In the genomic region with DNA sequence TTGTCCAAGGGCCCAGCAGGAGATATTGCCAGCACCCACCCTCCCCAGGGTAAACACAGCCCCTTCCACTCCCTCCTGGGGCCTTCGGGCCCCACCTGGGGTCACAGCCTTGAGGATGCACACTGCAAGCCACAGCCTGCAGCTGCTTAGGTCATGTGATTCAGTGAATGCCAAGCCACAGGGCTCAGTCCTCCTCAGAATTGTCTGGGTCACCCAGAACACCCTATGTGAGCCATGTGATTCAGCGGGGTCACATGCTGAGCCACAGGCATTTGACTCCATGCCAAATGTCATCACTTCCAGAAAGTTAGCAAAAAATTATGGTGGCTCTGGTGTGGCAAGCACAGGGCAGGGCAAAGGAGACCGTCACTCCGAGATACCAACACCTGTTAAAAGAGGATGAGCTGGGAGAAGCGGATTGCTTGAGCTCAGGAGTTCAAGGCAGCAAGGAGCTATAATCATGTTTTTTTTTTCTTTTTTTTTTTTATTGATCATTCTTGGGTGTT, we compare ENCODE assay signal across 9 cellular contexts. TPM values are rescaled to one million over a fixed set of nuclear protein-coding genes. Genes with fewer than 3 reads are reported as not detected.
DNase-seq lines count a peak whose midpoint lies in the region; ATAC-seq, FAIRE-seq and TF ChIP-seq lines count a peak whose summit lies in the region.
"Had no signal": no experiment of that assay in that cellular context is flagged by ENCODE, and none has a peak within 500 bp of the region (broad histone marks: within the 10 kb centered on the region; RNA-seq: fewer than 3 reads in every experiment).

No MANE protein-coding gene starts in this region.

- no peak for FAIRE-seq in GM19239 (lab: Jason Lieb, UNC)
- FAIRE-seq: islet of Langerhans had no signal

- no peak for TF ChIP-seq RAD21 in Ishikawa (IDR thresholded peaks at IDR 0.05; ENCODE audit: low read depth)

- H3K4me1 Mint-ChIP-seq in brain, result peaks cover 14% of the 10 kb centered on the region

- H3K36me3 ChIP-seq in lower lobe of right lung, result no peaks in the 10 kb centered on the region

- H3K36me3 Mint-ChIP-seq in brain, result no peaks in the 10 kb centered on the region

- H3K4me1 ChIP-seq in lower lobe of right lung, result peaks cover 19% of the 10 kb centered on the region

- H3K4me3 ChIP-seq in lower lobe of right lung, result no peak overlapping the region

- peak overlapping the region in 1 of 5 experiments; percentile 57 for H3K4me3 Mint-ChIP-seq in brain

- H3K9me3 Mint-ChIP-seq in brain, result peaks cover 0 to 19% (median 3%) of the 10 kb centered on the region in 5 experiments

- peaks cover 6% of the 10 kb centered on the region for H3K27me3 Mint-ChIP-seq in brain

- DNase-seq in AG20443 (ENCODE audit: low spot score) (peak; percentile 68), lower lobe of right lung (peak; percentile 68), GM19239 (ENCODE audit: insufficient read length, low spot score) (no peak), NCI-H510A (lab: John Stamatoyannopoulos, UW) (no peak), NCI-H2107 treated with DMSO at 0.1 percent for 48 hours (lab: John Stamatoyannopoulos, UW; ENCODE audit: unreplicated experiment) (no peak)

- peak overlapping the region in 3 of 5 experiments; percentile 53 to 83 (median 77) for H3K27ac Mint-ChIP-seq in brain

- ATAC-seq in lower lobe of right lung (peak; percentile 76 to 93), GM21723 (IDR thresholded peaks at IDR 0.05; ENCODE audit: unreplicated experiment) (no peak)

- no peaks in the 10 kb centered on the region for H3K9me3 ChIP-seq in lower lobe of right lung

- H3K27ac ChIP-seq in lower lobe of right lung, result no peak overlapping the region

- TF ChIP-seq CTCF in brain (conservative IDR thresholded peaks at IDR 0.05) (no peak), lower lobe of right lung (IDR thresholded peaks at IDR 0.05) (no peak)

- H3K27me3 ChIP-seq in lower lobe of right lung (ENCODE audit: low read depth), result no peaks in the 10 kb centered on the region

- TF ChIP-seq EP300 in Ishikawa (IDR thresholded peaks at IDR 0.05; ENCODE audit: borderline replicate concordance), result no peak

- intact Hi-C loops in lower lobe of right lung (cut with DNase I), result no loop called here

TF ChIP-seq in Ishikawa, 13 proteins besides CTCF, POLR2A, EP300 and RAD21:
- TF ChIP-seq TEAD4 (IDR thresholded peaks at IDR 0.05) (no peak), YY1 (IDR thresholded peaks at IDR 0.05; ENCODE audit: low read depth) (no peak), CREB1 (IDR thresholded peaks at IDR 0.05; ENCODE audit: low read depth) (no peak), FOXM1 (IDR thresholded peaks at IDR 0.05; ENCODE audit: borderline replicate concordance, low read depth) (no peak), NFIC (IDR thresholded peaks at IDR 0.05) (peak; percentile 63)
- TF ChIP-seq, protein P1, sequence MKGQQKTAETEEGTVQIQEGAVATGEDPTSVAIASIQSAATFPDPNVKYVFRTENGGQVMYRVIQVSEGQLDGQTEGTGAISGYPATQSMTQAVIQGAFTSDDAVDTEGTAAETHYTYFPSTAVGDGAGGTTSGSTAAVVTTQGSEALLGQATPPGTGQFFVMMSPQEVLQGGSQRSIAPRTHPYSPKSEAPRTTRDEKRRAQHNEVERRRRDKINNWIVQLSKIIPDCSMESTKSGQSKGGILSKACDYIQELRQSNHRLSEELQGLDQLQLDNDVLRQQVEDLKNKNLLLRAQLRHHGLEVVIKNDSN (IDR thresholded peaks at IDR 0.05), result peak; percentile 80
- TF ChIP-seq, protein P2, sequence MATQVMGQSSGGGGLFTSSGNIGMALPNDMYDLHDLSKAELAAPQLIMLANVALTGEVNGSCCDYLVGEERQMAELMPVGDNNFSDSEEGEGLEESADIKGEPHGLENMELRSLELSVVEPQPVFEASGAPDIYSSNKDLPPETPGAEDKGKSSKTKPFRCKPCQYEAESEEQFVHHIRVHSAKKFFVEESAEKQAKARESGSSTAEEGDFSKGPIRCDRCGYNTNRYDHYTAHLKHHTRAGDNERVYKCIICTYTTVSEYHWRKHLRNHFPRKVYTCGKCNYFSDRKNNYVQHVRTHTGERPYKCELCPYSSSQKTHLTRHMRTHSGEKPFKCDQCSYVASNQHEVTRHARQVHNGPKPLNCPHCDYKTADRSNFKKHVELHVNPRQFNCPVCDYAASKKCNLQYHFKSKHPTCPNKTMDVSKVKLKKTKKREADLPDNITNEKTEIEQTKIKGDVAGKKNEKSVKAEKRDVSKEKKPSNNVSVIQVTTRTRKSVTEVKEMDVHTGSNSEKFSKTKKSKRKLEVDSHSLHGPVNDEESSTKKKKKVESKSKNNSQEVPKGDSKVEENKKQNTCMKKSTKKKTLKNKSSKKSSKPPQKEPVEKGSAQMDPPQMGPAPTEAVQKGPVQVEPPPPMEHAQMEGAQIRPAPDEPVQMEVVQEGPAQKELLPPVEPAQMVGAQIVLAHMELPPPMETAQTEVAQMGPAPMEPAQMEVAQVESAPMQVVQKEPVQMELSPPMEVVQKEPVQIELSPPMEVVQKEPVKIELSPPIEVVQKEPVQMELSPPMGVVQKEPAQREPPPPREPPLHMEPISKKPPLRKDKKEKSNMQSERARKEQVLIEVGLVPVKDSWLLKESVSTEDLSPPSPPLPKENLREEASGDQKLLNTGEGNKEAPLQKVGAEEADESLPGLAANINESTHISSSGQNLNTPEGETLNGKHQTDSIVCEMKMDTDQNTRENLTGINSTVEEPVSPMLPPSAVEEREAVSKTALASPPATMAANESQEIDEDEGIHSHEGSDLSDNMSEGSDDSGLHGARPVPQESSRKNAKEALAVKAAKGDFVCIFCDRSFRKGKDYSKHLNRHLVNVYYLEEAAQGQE (IDR thresholded peaks at IDR 0.05; ENCODE audit: low read depth), result no peak

RNA-seq across cellular contexts. Expression of gene PSAP, which starts 17.2 kb away (rescaled TPM):
- 1,531 TPM for polyA plus RNA-seq in brain (ENCODE audit: insufficient read depth, low read depth, low replicate concordance)
- total RNA-seq in lower lobe of right lung, result 2,019 TPM

Comparison
In these comparisons a context has a peak if more than half of its experiments do, and no peak if none do; other contexts are left out.
1. DNase-seq: peak in AG20443 (single experiment) and lower lobe of right lung (single experiment); none in GM19239 (single experiment), NCI-H510A (single experiment) and NCI-H2107 treated with DMSO at 0.1 percent for 48 hours (single experiment).